Comparison of ENCODE assay signal across 1 cellular context in genomic region chr12:47812797-47813490, GRCh38.
TF ChIP-seq lines count a peak whose summit lies in the region.

No MANE protein-coding gene starts in this region.

TF ChIP-seq in HEK293, 187 proteins besides CTCF, POLR2A, EP300 and RAD21 (continued from another document and continues in another):
- TF ChIP-seq, protein P1, sequence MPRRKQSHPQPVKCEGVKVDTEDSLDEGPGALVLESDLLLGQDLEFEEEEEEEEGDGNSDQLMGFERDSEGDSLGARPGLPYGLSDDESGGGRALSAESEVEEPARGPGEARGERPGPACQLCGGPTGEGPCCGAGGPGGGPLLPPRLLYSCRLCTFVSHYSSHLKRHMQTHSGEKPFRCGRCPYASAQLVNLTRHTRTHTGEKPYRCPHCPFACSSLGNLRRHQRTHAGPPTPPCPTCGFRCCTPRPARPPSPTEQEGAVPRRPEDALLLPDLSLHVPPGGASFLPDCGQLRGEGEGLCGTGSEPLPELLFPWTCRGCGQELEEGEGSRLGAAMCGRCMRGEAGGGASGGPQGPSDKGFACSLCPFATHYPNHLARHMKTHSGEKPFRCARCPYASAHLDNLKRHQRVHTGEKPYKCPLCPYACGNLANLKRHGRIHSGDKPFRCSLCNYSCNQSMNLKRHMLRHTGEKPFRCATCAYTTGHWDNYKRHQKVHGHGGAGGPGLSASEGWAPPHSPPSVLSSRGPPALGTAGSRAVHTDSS (tag by site-specific recombination; IDR thresholded peaks at IDR 0.05): no peak
- TF ChIP-seq ZNF639 (tag by site-specific recombination; IDR thresholded peaks at IDR 0.05) (no peak), ZNF514 (tag by site-specific recombination; IDR thresholded peaks at IDR 0.05) (no peak), ZNF785 (tag by site-specific recombination; IDR thresholded peaks at IDR 0.05) (no peak), ZNF157 (tag by site-specific recombination; IDR thresholded peaks at IDR 0.05) (no peak), PRDM10 (tag by site-specific recombination; IDR thresholded peaks at IDR 0.05) (no peak), INSM2 (tag by site-specific recombination; IDR thresholded peaks at IDR 0.05) (peak; percentile 40; the same call in 1 of the 2 replicates), ZNF560 (tag by site-specific recombination; IDR thresholded peaks at IDR 0.05; ENCODE audit: borderline replicate concordance) (no peak), REPIN1 (tag by site-specific recombination; IDR thresholded peaks at IDR 0.05; ENCODE audit: low read depth) (no peak), GLIS2 (tag by site-specific recombination; IDR thresholded peaks at IDR 0.05) (peak; percentile 81), ZNF777 (tag by site-specific recombination; IDR thresholded peaks at IDR 0.05; ENCODE audit: borderline replicate concordance) (no peak), ZNF830 (tag by site-specific recombination; IDR thresholded peaks at IDR 0.05; ENCODE audit: low read depth) (no peak), ZNF768 (tag by site-specific recombination; IDR thresholded peaks at IDR 0.05) (no peak), ZNF394 (tag by site-specific recombination; IDR thresholded peaks at IDR 0.05; ENCODE audit: borderline replicate concordance) (peak; percentile 85), ZNF521 (tag by site-specific recombination; IDR thresholded peaks at IDR 0.05) (no peak), ZNF48 (tag by site-specific recombination; IDR thresholded peaks at IDR 0.05) (no peak), SCRT2 (tag by site-specific recombination; IDR thresholded peaks at IDR 0.05) (no peak), ZNF140 (tag by site-specific recombination; IDR thresholded peaks at IDR 0.05) (no peak), ZNF621 (tag by site-specific recombination; IDR thresholded peaks at IDR 0.05) (no peak), GLIS1 (tag by site-specific recombination; IDR thresholded peaks at IDR 0.05) (peak; percentile 98), ZNF114 (tag by site-specific recombination; IDR thresholded peaks at IDR 0.05) (no peak), GFI1B (tag by site-specific recombination; IDR thresholded peaks at IDR 0.05) (no peak), SETDB1 (IDR thresholded peaks at IDR 0.05; ENCODE audit: insufficient read length, low read length) (no peak), ZNF292 (tag by site-specific recombination; IDR thresholded peaks at IDR 0.05; ENCODE audit: borderline replicate concordance, low read depth) (no peak), ZNF626 (tag by site-specific recombination; IDR thresholded peaks at IDR 0.05) (no peak), SP2 (tag by site-specific recombination; IDR thresholded peaks at IDR 0.05) (peak; percentile 74), KLF7 (tag by site-specific recombination; IDR thresholded peaks at IDR 0.05; ENCODE audit: borderline replicate concordance) (no peak), SCRT1 (tag by site-specific recombination; IDR thresholded peaks at IDR 0.05; ENCODE audit: borderline replicate concordance) (no peak), ZNF555 (tag by site-specific recombination; conservative IDR thresholded peaks at IDR 0.05) (no peak), ZEB2 (tag by site-specific recombination; IDR thresholded peaks at IDR 0.05) (peak; percentile 70), ZXDB (tag by site-specific recombination; IDR thresholded peaks at IDR 0.05) (peak; percentile 99), ZNF704 (tag by site-specific recombination; IDR thresholded peaks at IDR 0.05) (no peak), ZFP69B (tag by site-specific recombination; IDR thresholded peaks at IDR 0.05) (no peak), PRDM2 (tag by site-specific recombination; IDR thresholded peaks at IDR 0.05; ENCODE audit: borderline replicate concordance) (no peak), ZNF184 (tag by site-specific recombination; IDR thresholded peaks at IDR 0.05) (no peak)
- TF ChIP-seq, protein P2, sequence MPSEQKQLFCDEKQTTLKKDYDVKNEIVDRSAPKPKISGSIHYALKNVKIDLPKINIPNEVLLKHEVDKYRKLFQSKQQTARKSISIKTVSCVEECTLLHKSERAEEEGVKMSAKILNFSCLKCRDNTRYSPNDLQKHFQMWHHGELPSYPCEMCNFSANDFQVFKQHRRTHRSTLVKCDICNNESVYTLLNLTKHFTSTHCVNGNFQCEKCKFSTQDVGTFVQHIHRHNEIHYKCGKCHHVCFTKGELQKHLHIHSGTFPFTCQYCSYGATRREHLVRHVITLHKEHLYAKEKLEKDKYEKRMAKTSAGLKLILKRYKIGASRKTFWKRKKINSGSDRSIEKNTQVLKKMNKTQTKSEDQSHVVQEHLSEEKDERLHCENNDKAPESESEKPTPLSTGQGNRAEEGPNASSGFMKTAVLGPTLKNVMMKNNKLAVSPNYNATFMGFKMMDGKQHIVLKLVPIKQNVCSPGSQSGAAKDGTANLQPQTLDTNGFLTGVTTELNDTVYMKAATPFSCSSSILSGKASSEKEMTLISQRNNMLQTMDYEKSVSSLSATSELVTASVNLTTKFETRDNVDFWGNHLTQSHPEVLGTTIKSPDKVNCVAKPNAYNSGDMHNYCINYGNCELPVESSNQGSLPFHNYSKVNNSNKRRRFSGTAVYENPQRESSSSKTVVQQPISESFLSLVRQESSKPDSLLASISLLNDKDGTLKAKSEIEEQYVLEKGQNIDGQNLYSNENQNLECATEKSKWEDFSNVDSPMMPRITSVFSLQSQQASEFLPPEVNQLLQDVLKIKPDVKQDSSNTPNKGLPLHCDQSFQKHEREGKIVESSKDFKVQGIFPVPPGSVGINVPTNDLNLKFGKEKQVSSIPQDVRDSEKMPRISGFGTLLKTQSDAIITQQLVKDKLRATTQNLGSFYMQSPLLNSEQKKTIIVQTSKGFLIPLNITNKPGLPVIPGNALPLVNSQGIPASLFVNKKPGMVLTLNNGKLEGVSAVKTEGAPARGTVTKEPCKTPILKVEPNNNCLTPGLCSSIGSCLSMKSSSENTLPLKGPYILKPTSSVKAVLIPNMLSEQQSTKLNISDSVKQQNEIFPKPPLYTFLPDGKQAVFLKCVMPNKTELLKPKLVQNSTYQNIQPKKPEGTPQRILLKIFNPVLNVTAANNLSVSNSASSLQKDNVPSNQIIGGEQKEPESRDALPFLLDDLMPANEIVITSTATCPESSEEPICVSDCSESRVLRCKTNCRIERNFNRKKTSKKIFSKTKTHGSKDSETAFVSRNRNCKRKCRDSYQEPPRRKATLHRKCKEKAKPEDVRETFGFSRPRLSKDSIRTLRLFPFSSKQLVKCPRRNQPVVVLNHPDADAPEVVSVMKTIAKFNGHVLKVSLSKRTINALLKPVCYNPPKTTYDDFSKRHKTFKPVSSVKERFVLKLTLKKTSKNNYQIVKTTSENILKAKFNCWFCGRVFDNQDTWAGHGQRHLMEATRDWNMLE (tag by site-specific recombination; conservative IDR thresholded peaks at IDR 0.05; ENCODE audit: low read depth): no peak
- TF ChIP-seq, protein P3, sequence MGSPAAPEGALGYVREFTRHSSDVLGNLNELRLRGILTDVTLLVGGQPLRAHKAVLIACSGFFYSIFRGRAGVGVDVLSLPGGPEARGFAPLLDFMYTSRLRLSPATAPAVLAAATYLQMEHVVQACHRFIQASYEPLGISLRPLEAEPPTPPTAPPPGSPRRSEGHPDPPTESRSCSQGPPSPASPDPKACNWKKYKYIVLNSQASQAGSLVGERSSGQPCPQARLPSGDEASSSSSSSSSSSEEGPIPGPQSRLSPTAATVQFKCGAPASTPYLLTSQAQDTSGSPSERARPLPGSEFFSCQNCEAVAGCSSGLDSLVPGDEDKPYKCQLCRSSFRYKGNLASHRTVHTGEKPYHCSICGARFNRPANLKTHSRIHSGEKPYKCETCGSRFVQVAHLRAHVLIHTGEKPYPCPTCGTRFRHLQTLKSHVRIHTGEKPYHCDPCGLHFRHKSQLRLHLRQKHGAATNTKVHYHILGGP (tag by site-specific recombination; IDR thresholded peaks at IDR 0.05): no peak
